In the genomic region with DNA sequence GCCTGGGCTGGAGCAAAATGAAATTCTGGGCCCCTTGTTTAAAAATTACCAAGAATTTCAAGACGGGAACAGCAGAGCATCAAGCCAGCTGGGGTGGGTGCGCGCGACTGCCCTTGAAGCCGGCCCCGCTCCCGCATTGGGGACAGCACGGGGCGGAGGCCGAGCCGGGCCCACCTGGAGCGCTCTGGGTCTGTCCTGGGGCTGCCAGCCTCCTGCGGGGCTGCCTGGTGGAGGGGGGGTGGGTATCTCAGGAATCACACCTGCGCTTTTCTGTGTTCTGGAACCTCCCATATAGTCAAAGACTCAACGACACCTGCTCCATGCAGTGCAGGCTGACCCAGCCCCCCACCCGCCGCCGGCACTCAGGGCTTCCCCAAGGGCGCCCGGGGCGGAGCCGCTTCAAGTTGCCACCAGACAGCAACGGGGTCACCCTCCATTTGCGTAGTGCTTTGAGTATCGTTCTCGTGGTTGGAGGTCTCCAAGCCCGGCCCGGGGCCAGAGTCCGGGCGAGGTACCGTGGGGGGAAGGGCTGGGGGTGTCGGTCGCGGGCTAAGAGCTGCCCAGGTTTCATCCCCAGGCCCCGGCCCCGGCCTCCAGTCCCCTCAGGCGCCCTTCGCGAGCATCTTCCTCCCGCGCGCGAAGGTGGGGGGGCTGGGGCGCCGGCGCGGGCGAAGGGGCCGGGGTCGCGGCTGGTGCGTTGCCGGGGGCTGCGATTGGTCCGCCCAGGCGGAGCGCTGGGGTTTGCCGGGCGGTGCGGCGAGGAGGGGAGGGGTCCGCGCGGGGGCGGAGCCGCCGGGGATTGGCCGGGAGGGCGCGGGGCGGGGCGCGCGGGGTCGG, we compare ENCODE assay signal across 8 cellular contexts. TPM values are rescaled to one million over a fixed set of nuclear protein-coding genes. Genes with fewer than 3 reads are reported as not detected.
A peak's percentile ranks its signal among the peaks of the same experiment; 100 is the strongest.
DNase-seq lines count a peak whose midpoint lies in the region; ATAC-seq lines count a peak whose summit lies in the region.

No MANE protein-coding gene starts in this region.

- no peaks in the 10 kb centered on the region for H3K36me3 Mint-ChIP-seq in activated T-cell treated with anti-CD3 and anti-CD28 coated beads, Interleukin-2, amount 50 U/mL, for 72 hours (ENCODE audit: insufficient read depth in 2 of 2)

- no peaks in the 10 kb centered on the region for H3K9me3 Mint-ChIP-seq in activated T-cell treated with anti-CD3 and anti-CD28 coated beads, Interleukin-2, amount 50 U/mL, for 72 hours

- no peak overlapping the region for H3K27ac ChIP-seq in BLaER1 treated with 17β-estradiol and CSF1 and Interleukin-3, amounts not matched to agents 10 nM and 100 nM
- H3K27ac ChIP-seq in HUES6 (ENCODE audit: low read depth, low read length) (no peak overlapping the region), thymus (ENCODE audit: low read depth) (no peak overlapping the region)

- DNase-seq in activated T-cell treated with anti-CD3 and anti-CD28 coated beads, Interleukin-2, amount 50 U/mL, for 72 hours = peak in 1 of 2 donors; percentile 72
- DNase-seq in Kasumi-1 (lab: John Stamatoyannopoulos, UW) (no peak), middle frontal gyrus (ENCODE audit: extremely low spot score, low spot score) (no peak)

- peaks cover 57 to 94% (median 70%) of the 10 kb centered on the region in 11 experiments for H4K20me1 ChIP-seq in BLaER1 treated with 17β-estradiol and CSF1 and Interleukin-3, amounts not matched to agents 10 nM and 100 nM

- peaks cover 4% of the 10 kb centered on the region for H3K27me3 Mint-ChIP-seq in activated T-cell treated with anti-CD3 and anti-CD28 coated beads, Interleukin-2, amount 50 U/mL, for 72 hours (ENCODE audit: low read depth)

- peaks cover 0 to 24% (median 0%) of the 10 kb centered on the region in 11 experiments; a peak in 4 of 22 replicates for H3K36me3 ChIP-seq in BLaER1 treated with 17β-estradiol and CSF1 and Interleukin-3, amounts not matched to agents 10 nM and 100 nM
- H3K36me3 ChIP-seq in HUES6 (ENCODE audit: control insufficient read depth, insufficient read depth, low read length) (no peaks in the 10 kb centered on the region), iPS-15b (ENCODE audit: control insufficient read depth, insufficient read depth, low read length) (no peaks in the 10 kb centered on the region), thymus (ENCODE audit: control insufficient read depth, insufficient read depth) (no peaks in the 10 kb centered on the region)

- H3K9ac ChIP-seq in BLaER1 treated with 17β-estradiol and CSF1 and Interleukin-3, amounts not matched to agents 10 nM and 100 nM = peak overlapping the region; percentile 15 to 73 (median 55); a peak in 18 of 22 replicates
- H3K9ac ChIP-seq in HUES6 (ENCODE audit: low read length) (no peak overlapping the region), iPS-15b (ENCODE audit: low read depth, low read length) (no peak overlapping the region)

- peak overlapping the region; percentile 75 to 82 for H3K4me3 Mint-ChIP-seq in activated T-cell treated with anti-CD3 and anti-CD28 coated beads, Interleukin-2, amount 50 U/mL, for 72 hours

- peaks cover 10% of the 10 kb centered on the region for H3K4me1 Mint-ChIP-seq in activated T-cell treated with anti-CD3 and anti-CD28 coated beads, Interleukin-2, amount 50 U/mL, for 72 hours (ENCODE audit: low read depth)

- WGBS in thymus = 4% methylated on average over 75 of the region's 75 CpGs

- no peaks in the 10 kb centered on the region for H3K9me3 ChIP-seq in BLaER1 treated with 17β-estradiol and CSF1 and Interleukin-3, amounts not matched to agents 10 nM and 100 nM (replicated peaks in 1 of 11)
- no peaks in the 10 kb centered on the region for H3K9me3 ChIP-seq in HUES6 (ENCODE audit: control insufficient read depth, insufficient read depth, low read depth, low read length)
- no peaks in the 10 kb centered on the region for H3K9me3 ChIP-seq in iPS-15b (ENCODE audit: control insufficient read depth, insufficient read depth, low read length)
- H3K9me3 ChIP-seq in thymus (ENCODE audit: control insufficient read depth) = no peaks in the 10 kb centered on the region

- peaks cover 0 to 18% (median 0%) of the 10 kb centered on the region in 11 experiments; a peak in 10 of 22 replicates for H3K27me3 ChIP-seq in BLaER1 treated with 17β-estradiol and CSF1 and Interleukin-3, amounts not matched to agents 10 nM and 100 nM
- peaks cover 30% of the 10 kb centered on the region; the same call in 1 of the 2 replicates for H3K27me3 ChIP-seq in HUES6 (ENCODE audit: control insufficient read depth, insufficient read depth, low read length)
- no peaks in the 10 kb centered on the region for H3K27me3 ChIP-seq in iPS-15b (ENCODE audit: control insufficient read depth, insufficient read depth, low read length)
- H3K27me3 ChIP-seq in thymus (ENCODE audit: control insufficient read depth, insufficient read depth) = peaks cover 13% of the 10 kb centered on the region

- H3K4me3 ChIP-seq in BLaER1 treated with 17β-estradiol and CSF1 and Interleukin-3, amounts not matched to agents 10 nM and 100 nM = peak overlapping the region; percentile 43 to 73 (median 62)
- peak overlapping the region; percentile 74 for H3K4me3 ChIP-seq in HUES6 (ENCODE audit: low read depth, low read length)
- peak overlapping the region; percentile 55 for H3K4me3 ChIP-seq in iPS-15b (ENCODE audit: low read depth, low read length)
- H3K4me3 ChIP-seq in thymus (ENCODE audit: low read length) = peak overlapping the region; percentile 59

- peak; percentile 49 to 62 for ATAC-seq in activated T-cell treated with anti-CD3 and anti-CD28 coated beads, Interleukin-2, amount 50 U/mL, for 72 hours (replicated peaks in 1 of 2)
- no peak for ATAC-seq in GM21367 (IDR thresholded peaks at IDR 0.05; ENCODE audit: unreplicated experiment)

- H3K27ac Mint-ChIP-seq in activated T-cell treated with anti-CD3 and anti-CD28 coated beads, Interleukin-2, amount 50 U/mL, for 72 hours = no peak overlapping the region

- peak overlapping the region; percentile 87 to 99 (median 97) for H3K4me2 ChIP-seq in BLaER1 treated with 17β-estradiol and CSF1 and Interleukin-3, amounts not matched to agents 10 nM and 100 nM

- peaks cover 42 to 88% (median 77%) of the 10 kb centered on the region in 10 experiments for H3K4me1 ChIP-seq in BLaER1 treated with 17β-estradiol and CSF1 and Interleukin-3, amounts not matched to agents 10 nM and 100 nM
- H3K4me1 ChIP-seq in HUES6 (ENCODE audit: control insufficient read depth, insufficient read depth, low read length) (peaks cover 46% of the 10 kb centered on the region), iPS-15b (ENCODE audit: control insufficient read depth, insufficient read depth, low read length) (peaks cover 16% of the 10 kb centered on the region), thymus (ENCODE audit: control insufficient read depth, insufficient read depth, low read length) (peaks cover 14% of the 10 kb centered on the region)

RNA-seq across cellular contexts. Expression of a gene that starts 6.6 kb away (rescaled TPM):
- total RNA-seq in activated T-cell treated with anti-CD3 and anti-CD28 coated beads, Interleukin-2, amount 50 U/mL, for 72 hours = 10 to 100 TPM; 12.2 to 14.9 TPM
- 56.7 TPM for polyA plus RNA-seq in thymus

RNA-seq across cellular contexts. Expression of a gene that starts 6.9 kb away (rescaled TPM):
- 10 to 100 TPM; 28.2 to 30.9 TPM for total RNA-seq in activated T-cell treated with anti-CD3 and anti-CD28 coated beads, Interleukin-2, amount 50 U/mL, for 72 hours
- 92.1 TPM for polyA plus RNA-seq in thymus

RNA-seq across cellular contexts. Expression of a gene that starts 16.5 kb away (rescaled TPM):
- total RNA-seq in activated T-cell treated with anti-CD3 and anti-CD28 coated beads, Interleukin-2, amount 50 U/mL, for 72 hours = 10 to 100 TPM; 35.4 to 42.2 TPM
- 82.3 TPM for polyA plus RNA-seq in thymus

RNA-seq across cellular contexts. Expression of a gene that starts 21.5 kb away (rescaled TPM):
- total RNA-seq in activated T-cell treated with anti-CD3 and anti-CD28 coated beads, Interleukin-2, amount 50 U/mL, for 72 hours = 10 to 100 TPM in 1 of 2 donors, 1 to 10 TPM in 1; 5.5 to 13.3 TPM
- 6.2 TPM for polyA plus RNA-seq in thymus

RNA-seq across cellular contexts. Expression of a gene that starts 30.5 kb away (rescaled TPM):
- total RNA-seq in activated T-cell treated with anti-CD3 and anti-CD28 coated beads, Interleukin-2, amount 50 U/mL, for 72 hours = 10 to 100 TPM; 64.5 to 77.1 TPM
- polyA plus RNA-seq in thymus = 83.6 TPM

Comparison
In these comparisons a context has a peak if more than half of its experiments do, and no peak if none do; other contexts are left out.
1. H3K9ac ChIP-seq: peak in BLaER1 treated with 17β-estradiol and CSF1 and Interleukin-3, amounts not matched to agents 10 nM and 100 nM (11 of 11); none in HUES6 (single experiment) and iPS-15b (single experiment).
2. Peak in every context shown above with its lines, with median percentiles within 50 percentile points of each other: H3K4me3 ChIP-seq.